ENCODE assay signal across 1 cellular context in the genomic region with DNA sequence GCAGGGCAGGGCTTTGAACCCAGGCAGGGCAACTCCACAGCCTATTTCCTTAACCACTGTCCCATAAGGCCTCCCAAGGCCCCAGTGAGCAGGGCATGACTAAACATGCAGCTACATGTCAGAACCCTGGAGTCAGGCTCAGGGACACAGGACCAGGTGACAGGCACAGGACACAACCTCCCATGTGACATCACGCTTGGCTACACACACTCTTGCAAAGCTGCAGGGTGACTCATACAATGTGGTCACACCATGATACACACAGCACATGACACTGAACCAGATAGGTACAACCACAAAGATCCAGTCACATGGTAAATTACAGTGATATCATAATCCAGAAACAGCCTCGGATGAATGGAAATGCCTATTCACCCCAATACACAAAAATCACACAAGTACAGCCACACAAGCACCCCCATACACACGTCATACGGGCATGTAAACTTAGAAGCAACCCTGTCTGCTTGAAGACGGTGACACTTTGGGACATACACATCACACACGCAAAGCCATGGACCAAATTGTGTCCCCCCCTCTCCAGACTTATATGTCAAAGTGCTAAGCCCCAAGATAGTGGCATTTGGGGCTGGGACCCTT.
TF ChIP-seq lines count a peak whose summit lies in the region.

No MANE protein-coding gene starts in this region.

TF ChIP-seq in HCT116, 20 proteins besides CTCF, POLR2A, EP300 and RAD21 (continued from another document):
- TF ChIP-seq SP1 (IDR thresholded peaks at IDR 0.05; ENCODE audit: low read depth) (peak; percentile 33; the same call in 1 of the 2 replicates), SRF (IDR thresholded peaks at IDR 0.05; ENCODE audit: low read depth) (no peak), TCF7L2 (IDR thresholded peaks at IDR 0.05; ENCODE audit: borderline replicate concordance, extremely low read depth, insufficient read depth, insufficient read length) (no peak), FOSL1 (IDR thresholded peaks at IDR 0.05; ENCODE audit: low read depth) (peak; percentile 73), CEBPB (IDR thresholded peaks at IDR 0.05; ENCODE audit: low read depth) (no peak), CBX3 (IDR thresholded peaks at IDR 0.05; ENCODE audit: low read depth) (peak; percentile 53; the same call in 1 of the 2 replicates), EGR1 (IDR thresholded peaks at IDR 0.05; ENCODE audit: low read depth) (no peak), ATF3 (IDR thresholded peaks at IDR 0.05) (no peak), ZNF274 (IDR thresholded peaks at IDR 0.05; ENCODE audit: low read depth, low read length) (no peak), SIN3A (IDR thresholded peaks at IDR 0.05; ENCODE audit: low read depth) (no peak), ZFX (IDR thresholded peaks at IDR 0.05) (no peak), EZH2 (IDR thresholded peaks at IDR 0.05) (no peak), YY1 (IDR thresholded peaks at IDR 0.05; ENCODE audit: extremely low read depth, insufficient replicate concordance, low read depth, low read length) (no peak), JUND (IDR thresholded peaks at IDR 0.05) (peak; percentile 66)
